Comparison of ENCODE assay signal across 10 cellular contexts in genomic region chr22:29784451-29785361, GRCh38. TPM values are rescaled to one million over a fixed set of nuclear protein-coding genes. Genes with fewer than 3 reads are reported as not detected.
DNase-seq lines count a peak whose midpoint lies in the region; ATAC-seq and TF ChIP-seq lines count a peak whose summit lies in the region.
"Had no signal": no experiment of that assay in that cellular context is flagged by ENCODE, and none has a peak within 500 bp of the region (broad histone marks: within the 10 kb centered on the region; RNA-seq: fewer than 3 reads in every experiment).

No MANE protein-coding gene starts in this region.

- no peak for DNase-seq in H9
- DNase-seq in dorsolateral prefrontal cortex, result peak in 6 of 10 donors; percentile 33 to 62 (median 55)
- no peak for DNase-seq in T-cell
- no peak for DNase-seq in NCI-H1048 (lab: John Stamatoyannopoulos, UW)
- no peak for DNase-seq in DMS153 (lab: John Stamatoyannopoulos, UW)
- DNase-seq: activated CD4-positive, alpha-beta T cell treated with anti-CD3 and anti-CD28 coated beads, Interleukin-2, amount 50 U/mL, for 1 hour; activated naive CD8-positive, alpha-beta T cell treated with anti-CD3 and anti-CD28 coated beads, Interleukin-2, amount 10 ng/mL, durations not matched to agents 7 days and 5 days had no signal

- no peaks in the 10 kb centered on the region for H3K79me2 ChIP-seq in H9 (ENCODE audit: insufficient read depth, low read length)

- no peak overlapping the region for H3K4ac ChIP-seq in H9 (ENCODE audit: low read depth, low read length)

- H3K4me2 ChIP-seq in H9 (ENCODE audit: insufficient read depth, insufficient read length, low read length), result no peak overlapping the region

- no peak for TF ChIP-seq CTCF in H9 (conservative IDR thresholded peaks at IDR 0.05)
- no peak for TF ChIP-seq CTCF in dorsolateral prefrontal cortex (IDR thresholded peaks at IDR 0.05 in 54 of 56, conservative IDR thresholded peaks at IDR 0.05 in 2 of 56; ENCODE audit: low read depth in 1 of 56, partially characterized antibody in 56 of 56)
- TF ChIP-seq CTCF in liver (IDR thresholded peaks at IDR 0.05; ENCODE audit: low read depth, low read length, missing input control), result no peak

- H3K36me3 ChIP-seq in liver (ENCODE audit: control insufficient read depth in 4 of 4, insufficient read depth in 3 of 4, low read depth in 1 of 4, low read length in 3 of 4) (peaks cover 3 to 15% (median 8%) of the 10 kb centered on the region in 4 donors), skeletal muscle tissue (ENCODE audit: control insufficient read depth in 3 of 3, insufficient read depth in 3 of 3, low read length in 3 of 3) (peaks cover 23 to 30% (median 29%) of the 10 kb centered on the region in 3 donors)

- no peak overlapping the region for H3T11ph ChIP-seq in H9 (ENCODE audit: low read length)

- no peak overlapping the region for H2BK20ac ChIP-seq in H9 (ENCODE audit: low read depth, low read length, poor library complexity, severe bottlenecking)

- no peak overlapping the region for H2BK15ac ChIP-seq in H9 (ENCODE audit: low read depth, low read length)

- no peaks in the 10 kb centered on the region for H3K23me2 ChIP-seq in H9 (ENCODE audit: insufficient read length, low read depth, low read length, poor library complexity, severe bottlenecking)

- H3K27me3 ChIP-seq in H9 (ENCODE audit: insufficient read depth, low read length) (no peaks in the 10 kb centered on the region), dorsolateral prefrontal cortex (no peaks in the 10 kb centered on the region), liver (ENCODE audit: control insufficient read depth in 4 of 4, insufficient read depth in 4 of 4, low read length in 3 of 4) (no peaks in the 10 kb centered on the region), skeletal muscle tissue (ENCODE audit: control insufficient read depth in 3 of 3, insufficient read depth in 3 of 3, low read length in 3 of 3) (no peaks in the 10 kb centered on the region)

- no peak overlapping the region for H3K14ac ChIP-seq in H9 (ENCODE audit: insufficient read depth, low read length)

- H3K4me1 ChIP-seq in H9 (ENCODE audit: insufficient read depth, low read length) (no peaks in the 10 kb centered on the region), liver (ENCODE audit: control insufficient read depth in 4 of 4, insufficient read depth in 4 of 4, low read length in 3 of 4) (peaks cover 19 to 37% (median 27%) of the 10 kb centered on the region in 4 donors), skeletal muscle tissue (ENCODE audit: control insufficient read depth in 3 of 3, insufficient read depth in 3 of 3, low read length in 3 of 3) (peaks cover 29 to 35% (median 34%) of the 10 kb centered on the region in 3 donors)

- no peak overlapping the region for H2BK12ac ChIP-seq in H9 (ENCODE audit: insufficient read length, low read depth, low read length)

- intact Hi-C loops in dorsolateral prefrontal cortex (cut with DNase I), result no loop called here

- H3K9me3 ChIP-seq in H9 (ENCODE audit: control insufficient read depth, low read depth, low read length), result no peaks in the 10 kb centered on the region
- H3K9me3 ChIP-seq in liver (ENCODE audit: control insufficient read depth in 4 of 4, low read length in 3 of 4), result no peaks in the 10 kb centered on the region
- no peaks in the 10 kb centered on the region for H3K9me3 ChIP-seq in skeletal muscle tissue (ENCODE audit: control insufficient read depth in 3 of 3, low read length in 3 of 3)

- no peak overlapping the region for H2BK120ac ChIP-seq in H9 (ENCODE audit: low read depth, low read length, poor library complexity, severe bottlenecking)

- WGBS in H9 (ENCODE audit: extremely low coverage, insufficient read length, low lambda C conversion rate), result no CpG with 5 or more reads among the region's 9 CpGs
- WGBS in liver, result 32% methylated on average over 9 of the region's 9 CpGs

- H3K4me1 Mint-ChIP-seq in H9 (peaks cover 24 to 40% of the 10 kb centered on the region in 2 experiments), T-cell (no peaks in the 10 kb centered on the region)
- H3K4me1 Mint-ChIP-seq: activated naive CD8-positive, alpha-beta T cell treated with anti-CD3 and anti-CD28 coated beads, Interleukin-2, amount 10 ng/mL, durations not matched to agents 7 days and 5 days had no signal

- CTCF ChIA-PET in T-cell (lab: Charles Lee), result no interaction called here

- H2BK5ac ChIP-seq in H9 (ENCODE audit: insufficient read length, low read length), result no peak overlapping the region

- H3K36me3 Mint-ChIP-seq in H9 (ENCODE audit: insufficient read depth in 1 of 3, low read depth in 3 of 3), result peaks cover 0 to 23% (median 16%) of the 10 kb centered on the region in 3 experiments; a peak in 5 of 7 replicates
- peaks cover 25% of the 10 kb centered on the region for H3K36me3 Mint-ChIP-seq in T-cell

- no peak overlapping the region for H4K91ac ChIP-seq in H9 (ENCODE audit: insufficient read length, low read depth, low read length)

- no peak overlapping the region for H2AFZ ChIP-seq in H9 (ENCODE audit: low read length)

- peak overlapping the region in 2 of 3 experiments; percentile 12 to 74; a peak in 3 of 7 replicates for H3K27ac Mint-ChIP-seq in H9
- H3K27ac Mint-ChIP-seq in T-cell, result no peak overlapping the region
- H3K27ac Mint-ChIP-seq: activated naive CD8-positive, alpha-beta T cell treated with anti-CD3 and anti-CD28 coated beads, Interleukin-2, amount 10 ng/mL, durations not matched to agents 7 days and 5 days had no signal

- H3K4me3 Mint-ChIP-seq in H9 (no peak overlapping the region), T-cell (no peak overlapping the region)
- H3K4me3 Mint-ChIP-seq: activated naive CD8-positive, alpha-beta T cell treated with anti-CD3 and anti-CD28 coated beads, Interleukin-2, amount 10 ng/mL, durations not matched to agents 7 days and 5 days had no signal

- no peak overlapping the region for H4K8ac ChIP-seq in H9 (replicated peaks; ENCODE audit: insufficient read length, low read depth, low read length)

- H3K9me3 Mint-ChIP-seq in H9, result no peaks in the 10 kb centered on the region
- no peaks in the 10 kb centered on the region for H3K9me3 Mint-ChIP-seq in T-cell
- H3K9me3 Mint-ChIP-seq: activated naive CD8-positive, alpha-beta T cell treated with anti-CD3 and anti-CD28 coated beads, Interleukin-2, amount 10 ng/mL, durations not matched to agents 7 days and 5 days had no signal

- POLR2A ChIA-PET in T-cell (lab: Charles Lee), result interaction anchor here in 1 of 2 donors (0.5 to 0.6 kb wide), 2 partner anchors 24 to 418 kb away, joined by 5 to 8 read pairs; no protein-coding TSS in a partner anchor

- ATAC-seq in T-cell (replicated peaks in 1 of 4), result no peak
- ATAC-seq in HG03460 (IDR thresholded peaks at IDR 0.05; ENCODE audit: unreplicated experiment), result no peak

- no peak overlapping the region for H3K18ac ChIP-seq in H9 (ENCODE audit: insufficient read length, low read depth, low read length)

- peak; percentile 29 to 62 for TF ChIP-seq RAD21 in liver (IDR thresholded peaks at IDR 0.05)

- H3K27ac ChIP-seq in H9 (ENCODE audit: insufficient read length, low read depth, low read length) (no peak overlapping the region), dorsolateral prefrontal cortex (peak overlapping the region in 50 of 59 donors; percentile 4 to 81 (median 61)), liver (ENCODE audit: low read depth in 1 of 2, low read length in 2 of 2) (peak overlapping the region; percentile 50 to 61), skeletal muscle tissue (ENCODE audit: low read depth, low read length) (peak overlapping the region; percentile 47)

- H4K20me1 ChIP-seq in H9 (ENCODE audit: control insufficient read depth, insufficient read depth, insufficient read length), result no peaks in the 10 kb centered on the region

- H3K27me3 Mint-ChIP-seq in H9 (ENCODE audit: low read depth) (no peaks in the 10 kb centered on the region), T-cell (no peaks in the 10 kb centered on the region)

- H2AK5ac ChIP-seq in H9 (ENCODE audit: insufficient read length, low read length), result no peak overlapping the region

- H3K23ac ChIP-seq in H9 (ENCODE audit: insufficient read length, low read depth, low read length), result no peak overlapping the region

- H3K4me3 ChIP-seq in dorsolateral prefrontal cortex, result no peak overlapping the region
- H3K4me3 ChIP-seq in liver (ENCODE audit: low read depth in 1 of 3, low read length in 3 of 3), result no peak overlapping the region
- no peak overlapping the region for H3K4me3 ChIP-seq in skeletal muscle tissue (ENCODE audit: low read length in 3 of 3)

- no peak overlapping the region for H4K5ac ChIP-seq in H9 (ENCODE audit: insufficient read length, low read depth, low read length)

- no peaks in the 10 kb centered on the region for H3K79me1 ChIP-seq in H9 (ENCODE audit: insufficient read depth, low read depth, low read length, poor library complexity, severe bottlenecking)

- H3K9ac ChIP-seq in H9 (ENCODE audit: extremely low read depth, insufficient read length, low read length) (no peak overlapping the region), liver (ENCODE audit: low read depth in 1 of 2, low read length in 2 of 2) (no peak overlapping the region), skeletal muscle tissue (ENCODE audit: low read depth in 1 of 3, low read length in 3 of 3) (peak overlapping the region in 1 of 3 donors; percentile 32)

- H3K56ac ChIP-seq in H9 (ENCODE audit: insufficient read length, low read depth, low read length), result no peak overlapping the region

TF ChIP-seq in liver, 16 proteins besides CTCF, POLR2A, EP300 and RAD21 (continues in another document):
- TF ChIP-seq HNF4G (IDR thresholded peaks at IDR 0.05) (no peak), SP1 (IDR thresholded peaks at IDR 0.05) (peak; percentile 57)

RNA-seq across cellular contexts. Expression of gene UQCR10, which starts 17.5 kb away (rescaled TPM):
- 116 and 124 TPM in 2 replicates for total RNA-seq in H9 (2021)
- 100 to 1,000 TPM in 61 of 120 experiments, 10 to 100 TPM in 59; 57.3 to 129 (median 100) TPM for total RNA-seq in dorsolateral prefrontal cortex
- 10 to 100 TPM; 40.2 to 70.6 TPM for total RNA-seq in liver
- polyA plus RNA-seq in liver, result 100 to 1,000 TPM; 133 to 243 TPM
- 57.9 TPM for total RNA-seq in skeletal muscle tissue
- total RNA-seq in T-cell, result 10 to 100 TPM; 36.6 to 56.2 (median 48.4) TPM

RNA-seq across cellular contexts. Expression of gene ZMAT5, which starts 17.9 kb away (rescaled TPM):
- total RNA-seq in H9 (2021) (13.4 and 13.9 TPM in 2 replicates), dorsolateral prefrontal cortex (10 to 100 TPM; 13.5 to 32.9 (median 20.5) TPM), liver (10 to 100 TPM in 1 of 2 donors, 1 to 10 TPM in 1; 9.2 to 12.1 TPM), skeletal muscle tissue (18.8 TPM), T-cell (10 to 100 TPM; 11.2 to 23.1 (median 21.1) TPM)
- polyA plus RNA-seq in liver, result 10 to 100 TPM; 14.9 to 18.8 TPM

RNA-seq across cellular contexts. Expression of gene ASCC2, which starts 53.4 kb away (rescaled TPM):
- total RNA-seq in H9 (2021) (46.5 and 48.2 TPM in 2 replicates), dorsolateral prefrontal cortex (10 to 100 TPM; 22.5 to 65.4 (median 35.4) TPM), liver (10 to 100 TPM; 36.0 to 43.7 TPM), skeletal muscle tissue (15.7 TPM), T-cell (10 to 100 TPM; 80.1 to 94.2 (median 85.7) TPM)
- 10 to 100 TPM; 34.6 to 41.4 TPM for polyA plus RNA-seq in liver

Comparison
In these comparisons a context has a peak if more than half of its experiments do, and no peak if none do; other contexts are left out.
1. DNase-seq: peak in dorsolateral prefrontal cortex (6 of 10); none in H9 (single experiment), T-cell (0 of 34), NCI-H1048 (single experiment) and DMS153 (single experiment).
2. H3K27ac Mint-ChIP-seq: peak in H9 (2 of 3); none in T-cell (0 of 2).